ENCODE assay signal across 15 cellular contexts in genomic region chr4:102585329-102585728, GRCh38.
DNase-seq lines count a peak whose midpoint lies in the region; ATAC-seq, FAIRE-seq and TF ChIP-seq lines count a peak whose summit lies in the region.
"Had no signal": no experiment of that assay in that cellular context is flagged by ENCODE, and none has a peak within 500 bp of the region (broad histone marks: within the 10 kb centered on the region; RNA-seq: fewer than 3 reads in every experiment).

No MANE protein-coding gene starts in this region.

- POLR2A ChIA-PET in activated CD4-positive, alpha-beta T cell treated with anti-CD3 and anti-CD28 coated beads, Interleukin-2, amount 10 ng/mL, durations not matched to agents 7 days and 5 days (lab: Charles Lee): no interaction called here

- no peaks in the 10 kb centered on the region for H3K27me3 ChIP-seq in keratinocyte (ENCODE audit: control insufficient read depth, extremely low read depth, insufficient read depth, low read length)
- H3K27me3 ChIP-seq: colonic mucosa, MG63, transverse colon had no signal

- peaks cover 5 to 15% of the 10 kb centered on the region in 2 experiments for H3K36me3 ChIP-seq in keratinocyte (ENCODE audit: control insufficient read depth in 2 of 2, extremely low read depth in 1 of 2, insufficient read depth in 2 of 2, low read length in 2 of 2)
- H3K36me3 ChIP-seq: colonic mucosa had no signal

- DNase-seq in activated CD4-positive, alpha-beta T cell treated with anti-CD3 and anti-CD28 coated beads, Interleukin-2, amount 10 ng/mL, durations not matched to agents 7 days and 5 days: no peak
- no peak for DNase-seq in activated CD4-positive, alpha-beta T cell treated with anti-CD3 and anti-CD28 coated beads, Interleukin-2, amount 50 U/mL, for 1 hour
- DNase-seq in keratinocyte (ENCODE audit: low read depth, low spot score) (no peak), HK-2 (ENCODE audit: unreplicated experiment) (no peak), activated gamma-delta T cell treated with Interleukin-2 at 50 U/mL for 16 hours (no peak), inferior parietal cortex (ENCODE audit: extremely low spot score) (no peak)
- DNase-seq: activated effector memory CD4-positive, alpha-beta T cell treated with anti-CD3 and anti-CD28 coated beads, Interleukin-2, amount 50 U/mL, for 16 hours; colonic mucosa; MG63; retina; transverse colon had no signal

- peak; percentile 84 for FAIRE-seq in keratinocyte (lab: Jason Lieb, UNC)
- FAIRE-seq: H1 had no signal

- H3K4me3 ChIP-seq in keratinocyte (ENCODE audit: control insufficient read depth in 2 of 3, extremely low read depth in 1 of 3, insufficient read depth in 2 of 3, low read depth in 1 of 3, low read length in 3 of 3): no peak overlapping the region
- H3K4me3 ChIP-seq: colonic mucosa, MG63, transverse colon had no signal

- no peak overlapping the region for H2AFZ ChIP-seq in keratinocyte (ENCODE audit: control insufficient read depth, low read length)

- TF ChIP-seq CTCF in keratinocyte (optimal IDR thresholded peaks at IDR 0.05 in 1 of 3, IDR thresholded peaks at IDR 0.05 in 1 of 3, conservative IDR thresholded peaks at IDR 0.05 in 1 of 3; ENCODE audit: extremely low read depth in 1 of 3, insufficient read depth in 2 of 3, low read length in 3 of 3): no peak

- H3K79me2 ChIP-seq in keratinocyte (ENCODE audit: control insufficient read depth, insufficient read depth, low read length): no peaks in the 10 kb centered on the region

- H3K36me3 Mint-ChIP-seq in activated CD4-positive, alpha-beta T cell treated with anti-CD3 and anti-CD28 coated beads, Interleukin-2, amount 10 ng/mL, durations not matched to agents 7 days and 5 days (ENCODE audit: low read depth): peaks cover 83% of the 10 kb centered on the region
- peaks cover 67% of the 10 kb centered on the region for H3K36me3 Mint-ChIP-seq in T-helper 1 cell treated with Interleukin-12 subunit alpha and Interleukin-12 subunit beta and Interleukin-4 antibody, amounts not matched to agents 30 μg/mL and 1 μg/mL, for 36 hours (ENCODE audit: low read depth)

- peak; percentile 40 for ATAC-seq in GM21717 (IDR thresholded peaks at IDR 0.05; ENCODE audit: unreplicated experiment)
- ATAC-seq: Panc1 had no signal

- peaks cover 11% of the 10 kb centered on the region for H3K9me3 Mint-ChIP-seq in activated CD4-positive, alpha-beta T cell treated with anti-CD3 and anti-CD28 coated beads, Interleukin-2, amount 10 ng/mL, durations not matched to agents 7 days and 5 days
- H3K9me3 Mint-ChIP-seq in T-helper 1 cell treated with Interleukin-12 subunit alpha and Interleukin-12 subunit beta and Interleukin-4 antibody, amounts not matched to agents 30 μg/mL and 1 μg/mL, for 36 hours: no peaks in the 10 kb centered on the region

- no peak overlapping the region for H3K4me2 ChIP-seq in keratinocyte (ENCODE audit: control insufficient read depth, extremely low read depth, insufficient read depth, low read depth, low read length)

- peak overlapping the region; percentile 36 for H3K27ac ChIP-seq in keratinocyte (ENCODE audit: control insufficient read depth, insufficient read depth, low read length)
- H3K27ac ChIP-seq: colonic mucosa, transverse colon had no signal

- no peak overlapping the region for H3K4me3 Mint-ChIP-seq in activated CD4-positive, alpha-beta T cell treated with anti-CD3 and anti-CD28 coated beads, Interleukin-2, amount 10 ng/mL, durations not matched to agents 7 days and 5 days
- peak overlapping the region; percentile 40 for H3K4me3 Mint-ChIP-seq in T-helper 1 cell treated with Interleukin-12 subunit alpha and Interleukin-12 subunit beta and Interleukin-4 antibody, amounts not matched to agents 30 μg/mL and 1 μg/mL, for 36 hours

- H3K9ac ChIP-seq in keratinocyte (ENCODE audit: control insufficient read depth, extremely low read depth, insufficient read depth, low read length): no peak overlapping the region

- no peaks in the 10 kb centered on the region for H3K27me3 Mint-ChIP-seq in activated CD4-positive, alpha-beta T cell treated with anti-CD3 and anti-CD28 coated beads, Interleukin-2, amount 10 ng/mL, durations not matched to agents 7 days and 5 days
- no peaks in the 10 kb centered on the region for H3K27me3 Mint-ChIP-seq in T-helper 1 cell treated with Interleukin-12 subunit alpha and Interleukin-12 subunit beta and Interleukin-4 antibody, amounts not matched to agents 30 μg/mL and 1 μg/mL, for 36 hours (ENCODE audit: low read depth)

- peak overlapping the region; percentile 90 for H3K27ac Mint-ChIP-seq in activated CD4-positive, alpha-beta T cell treated with anti-CD3 and anti-CD28 coated beads, Interleukin-2, amount 10 ng/mL, durations not matched to agents 7 days and 5 days
- peak overlapping the region; percentile 85 for H3K27ac Mint-ChIP-seq in T-helper 1 cell treated with Interleukin-12 subunit alpha and Interleukin-12 subunit beta and Interleukin-4 antibody, amounts not matched to agents 30 μg/mL and 1 μg/mL, for 36 hours

- H4K20me1 ChIP-seq in keratinocyte (ENCODE audit: control insufficient read depth, extremely low read depth, insufficient read depth, low read length): no peaks in the 10 kb centered on the region

- CTCF ChIA-PET in activated CD4-positive, alpha-beta T cell treated with anti-CD3 and anti-CD28 coated beads, Interleukin-2, amount 10 ng/mL, durations not matched to agents 7 days and 5 days (lab: Charles Lee): interaction anchor here (0.6 to 1.3 kb wide), 5 partner anchors 9 to 86 kb away, joined by 3 to 4 read pairs (median 3); no protein-coding TSS in a partner anchor

- no peaks in the 10 kb centered on the region for H3K9me3 ChIP-seq in keratinocyte (ENCODE audit: control insufficient read depth, low read depth, low read length)
- H3K9me3 ChIP-seq: colonic mucosa, MG63, transverse colon had no signal

- peaks cover 19% of the 10 kb centered on the region for H3K4me1 ChIP-seq in keratinocyte (ENCODE audit: control insufficient read depth, extremely low read depth, insufficient read depth, low read length)
- H3K4me1 ChIP-seq: colonic mucosa, transverse colon had no signal

- H3K9me1 ChIP-seq in keratinocyte (ENCODE audit: control insufficient read depth, extremely low read depth, insufficient read depth, low read length): no peaks in the 10 kb centered on the region

- peaks cover 91% of the 10 kb centered on the region for H3K4me1 Mint-ChIP-seq in activated CD4-positive, alpha-beta T cell treated with anti-CD3 and anti-CD28 coated beads, Interleukin-2, amount 10 ng/mL, durations not matched to agents 7 days and 5 days
- peaks cover 70% of the 10 kb centered on the region for H3K4me1 Mint-ChIP-seq in T-helper 1 cell treated with Interleukin-12 subunit alpha and Interleukin-12 subunit beta and Interleukin-4 antibody, amounts not matched to agents 30 μg/mL and 1 μg/mL, for 36 hours (ENCODE audit: low read depth)

- dilution Hi-C loops in keratinocyte (cut with MboI; ENCODE audit: extremely low pct_ligation_motif_present, low sequenced_read_pairs): no loop called here
